Comparison of ENCODE assay signal across 5 cellular contexts in the genomic region with DNA sequence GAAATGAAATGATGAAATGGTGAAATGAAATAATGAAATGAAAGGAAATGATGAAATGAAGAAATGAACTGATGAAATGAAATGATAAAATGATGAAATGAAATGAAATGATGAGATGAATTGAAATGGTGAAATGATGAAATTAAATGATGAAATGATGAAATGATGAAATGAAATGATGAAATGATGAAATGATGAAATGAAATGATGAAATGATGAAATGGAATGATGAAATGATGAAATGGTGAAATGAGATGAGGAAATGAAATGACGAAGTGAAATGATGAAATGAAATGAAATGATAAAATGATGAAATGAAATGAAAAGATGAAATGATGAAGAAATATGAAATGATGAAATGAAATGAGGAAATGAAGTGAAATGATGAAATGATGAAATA. TPM values are rescaled to one million over a fixed set of nuclear protein-coding genes. Genes with fewer than 3 reads are reported as not detected.
"Had no signal": no experiment of that assay in that cellular context is flagged by ENCODE, and none has a peak within 500 bp of the region (broad histone marks: within the 10 kb centered on the region; RNA-seq: fewer than 3 reads in every experiment).

No MANE protein-coding gene starts in this region.

RNA-seq across cellular contexts. Expression of a gene that starts 28.8 kb away (rescaled TPM):
- total RNA-seq: omental fat pad, right atrium auricular region, smooth muscle cell, thoracic aorta had no signal
- polyA plus RNA-seq: neural cell, smooth muscle cell had no signal
